In the genomic region with DNA sequence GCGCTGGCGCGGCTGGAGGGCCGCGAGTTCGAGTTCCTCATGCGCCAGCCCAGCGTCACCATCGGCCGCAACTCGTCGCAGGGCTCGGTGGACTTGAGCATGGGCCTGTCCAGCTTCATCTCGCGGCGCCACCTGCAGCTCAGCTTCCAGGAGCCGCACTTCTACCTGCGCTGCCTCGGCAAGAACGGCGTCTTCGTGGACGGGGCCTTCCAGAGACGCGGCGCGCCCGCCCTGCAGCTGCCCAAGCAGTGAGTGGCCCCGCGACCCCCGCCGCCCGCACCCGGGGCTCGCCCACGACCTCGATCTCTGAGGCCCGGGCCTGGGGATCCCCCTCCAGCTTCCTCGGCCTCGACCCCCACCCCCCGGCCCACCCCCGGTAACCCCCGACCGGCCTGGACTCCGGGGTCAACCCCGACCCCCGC, we compare ENCODE assay signal across 1 cellular context.
A peak's percentile ranks its signal among the peaks of the same experiment; 100 is the strongest.
TF ChIP-seq lines count a peak whose summit lies in the region.

No MANE protein-coding gene starts in this region.

TF ChIP-seq in K562, 482 proteins besides CTCF, POLR2A, EP300 and RAD21 (continued from another document and continues in another):
- TF ChIP-seq EWSR1 (IDR thresholded peaks at IDR 0.05; ENCODE audit: borderline replicate concordance, low read depth, partially characterized antibody), result no peak
- no peak for TF ChIP-seq MEIS2 (IDR thresholded peaks at IDR 0.05; ENCODE audit: partially characterized antibody)
- TF ChIP-seq NONO (IDR thresholded peaks at IDR 0.05; ENCODE audit: low read depth in 2 of 2, low read length in 1 of 2), result peak in 1 of 2 experiments; percentile 28; a peak in 1 of 4 replicates
- no peak for TF ChIP-seq GATAD2A (IDR thresholded peaks at IDR 0.05)
- no peak for TF ChIP-seq ZNF644 (tag; IDR thresholded peaks at IDR 0.05; ENCODE audit: low read depth)
- no peak for TF ChIP-seq LARP7 (IDR thresholded peaks at IDR 0.05)
- no peak for TF ChIP-seq RBM22 (IDR thresholded peaks at IDR 0.05; ENCODE audit: low read depth, low read length, poor library complexity, severe bottlenecking)
- no peak for TF ChIP-seq ZKSCAN3 (CRISPR knock-in tag; IDR thresholded peaks at IDR 0.05)
- TF ChIP-seq FOXA1 (IDR thresholded peaks at IDR 0.05; ENCODE audit: borderline replicate concordance), result no peak
- TF ChIP-seq ZNF140 (CRISPR knock-in tag; IDR thresholded peaks at IDR 0.05), result no peak
- TF ChIP-seq MGA (IDR thresholded peaks at IDR 0.05), result no peak
- TF ChIP-seq DIDO1 (tag; IDR thresholded peaks at IDR 0.05; ENCODE audit: low read depth), result no peak
- TF ChIP-seq FOXJ3 (CRISPR knock-in tag; IDR thresholded peaks at IDR 0.05), result no peak
- no peak for TF ChIP-seq MAFF (IDR thresholded peaks at IDR 0.05; ENCODE audit: low read length)
- no peak for TF ChIP-seq CREB3 (tag; conservative IDR thresholded peaks at IDR 0.05; ENCODE audit: low read depth)
- no peak for TF ChIP-seq ZNF134 (CRISPR knock-in tag; conservative IDR thresholded peaks at IDR 0.05)
- TF ChIP-seq ZNF445 (CRISPR knock-in tag; IDR thresholded peaks at IDR 0.05; ENCODE audit: low read depth), result no peak
- peak; percentile 5; the same call in 1 of the 2 replicates for TF ChIP-seq PHF8 (IDR thresholded peaks at IDR 0.05; ENCODE audit: borderline replicate concordance, low read length)
- no peak for TF ChIP-seq ZNF282 (CRISPR knock-in tag; IDR thresholded peaks at IDR 0.05)
- TF ChIP-seq PCBP1 (IDR thresholded peaks at IDR 0.05; ENCODE audit: low read depth, low read length, poor library complexity, severe bottlenecking), result no peak
- TF ChIP-seq, protein P1, sequence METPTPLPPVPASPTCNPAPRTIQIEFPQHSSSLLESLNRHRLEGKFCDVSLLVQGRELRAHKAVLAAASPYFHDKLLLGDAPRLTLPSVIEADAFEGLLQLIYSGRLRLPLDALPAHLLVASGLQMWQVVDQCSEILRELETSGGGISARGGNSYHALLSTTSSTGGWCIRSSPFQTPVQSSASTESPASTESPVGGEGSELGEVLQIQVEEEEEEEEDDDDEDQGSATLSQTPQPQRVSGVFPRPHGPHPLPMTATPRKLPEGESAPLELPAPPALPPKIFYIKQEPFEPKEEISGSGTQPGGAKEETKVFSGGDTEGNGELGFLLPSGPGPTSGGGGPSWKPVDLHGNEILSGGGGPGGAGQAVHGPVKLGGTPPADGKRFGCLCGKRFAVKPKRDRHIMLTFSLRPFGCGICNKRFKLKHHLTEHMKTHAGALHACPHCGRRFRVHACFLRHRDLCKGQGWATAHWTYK (CRISPR knock-in tag; IDR thresholded peaks at IDR 0.05), result no peak
- TF ChIP-seq SAFB2 (IDR thresholded peaks at IDR 0.05; ENCODE audit: borderline replicate concordance, low read depth, low read length, severe bottlenecking), result no peak
- no peak for TF ChIP-seq SIN3B (IDR thresholded peaks at IDR 0.05; ENCODE audit: low read depth)
- TF ChIP-seq NR3C1 (CRISPR knock-in tag; IDR thresholded peaks at IDR 0.05), result no peak
- TF ChIP-seq ZNF431 (CRISPR knock-in tag; IDR thresholded peaks at IDR 0.05), result no peak
- TF ChIP-seq, protein P2, sequence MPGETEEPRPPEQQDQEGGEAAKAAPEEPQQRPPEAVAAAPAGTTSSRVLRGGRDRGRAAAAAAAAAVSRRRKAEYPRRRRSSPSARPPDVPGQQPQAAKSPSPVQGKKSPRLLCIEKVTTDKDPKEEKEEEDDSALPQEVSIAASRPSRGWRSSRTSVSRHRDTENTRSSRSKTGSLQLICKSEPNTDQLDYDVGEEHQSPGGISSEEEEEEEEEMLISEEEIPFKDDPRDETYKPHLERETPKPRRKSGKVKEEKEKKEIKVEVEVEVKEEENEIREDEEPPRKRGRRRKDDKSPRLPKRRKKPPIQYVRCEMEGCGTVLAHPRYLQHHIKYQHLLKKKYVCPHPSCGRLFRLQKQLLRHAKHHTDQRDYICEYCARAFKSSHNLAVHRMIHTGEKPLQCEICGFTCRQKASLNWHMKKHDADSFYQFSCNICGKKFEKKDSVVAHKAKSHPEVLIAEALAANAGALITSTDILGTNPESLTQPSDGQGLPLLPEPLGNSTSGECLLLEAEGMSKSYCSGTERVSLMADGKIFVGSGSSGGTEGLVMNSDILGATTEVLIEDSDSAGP (CRISPR knock-in tag; IDR thresholded peaks at IDR 0.05), result no peak
- TF ChIP-seq DPF2 (IDR thresholded peaks at IDR 0.05), result no peak
- TF ChIP-seq ZNF239 (CRISPR knock-in tag; IDR thresholded peaks at IDR 0.05), result no peak
- no peak for TF ChIP-seq MCM2 (IDR thresholded peaks at IDR 0.05; ENCODE audit: low read depth)
- TF ChIP-seq, protein P3, sequence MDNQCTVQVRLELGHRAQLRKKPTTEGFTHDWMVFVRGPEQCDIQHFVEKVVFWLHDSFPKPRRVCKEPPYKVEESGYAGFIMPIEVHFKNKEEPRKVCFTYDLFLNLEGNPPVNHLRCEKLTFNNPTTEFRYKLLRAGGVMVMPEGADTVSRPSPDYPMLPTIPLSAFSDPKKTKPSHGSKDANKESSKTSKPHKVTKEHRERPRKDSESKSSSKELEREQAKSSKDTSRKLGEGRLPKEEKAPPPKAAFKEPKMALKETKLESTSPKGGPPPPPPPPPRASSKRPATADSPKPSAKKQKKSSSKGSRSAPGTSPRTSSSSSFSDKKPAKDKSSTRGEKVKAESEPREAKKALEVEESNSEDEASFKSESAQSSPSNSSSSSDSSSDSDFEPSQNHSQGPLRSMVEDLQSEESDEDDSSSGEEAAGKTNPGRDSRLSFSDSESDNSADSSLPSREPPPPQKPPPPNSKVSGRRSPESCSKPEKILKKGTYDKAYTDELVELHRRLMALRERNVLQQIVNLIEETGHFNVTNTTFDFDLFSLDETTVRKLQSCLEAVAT (IDR thresholded peaks at IDR 0.05), result no peak
- no peak for TF ChIP-seq ZNF174 (CRISPR knock-in tag; IDR thresholded peaks at IDR 0.05)
- TF ChIP-seq SMARCA5 (IDR thresholded peaks at IDR 0.05), result no peak
- no peak for TF ChIP-seq MXD1 (CRISPR knock-in tag; IDR thresholded peaks at IDR 0.05; ENCODE audit: borderline replicate concordance, poor library complexity, severe bottlenecking)
- no peak for TF ChIP-seq RHOXF2B (CRISPR knock-in tag; conservative IDR thresholded peaks at IDR 0.05)
- TF ChIP-seq THAP12 (CRISPR knock-in tag; IDR thresholded peaks at IDR 0.05), result peak; percentile 17; the same call in 1 of the 2 replicates
- TF ChIP-seq ARID2 (IDR thresholded peaks at IDR 0.05), result no peak
- TF ChIP-seq PRPF4 (IDR thresholded peaks at IDR 0.05; ENCODE audit: insufficient read depth, low read depth, low read length, poor library complexity, severe bottlenecking), result no peak
- TF ChIP-seq NFIX (CRISPR knock-in tag; IDR thresholded peaks at IDR 0.05; ENCODE audit: low read depth), result no peak
- TF ChIP-seq HMG20B (CRISPR knock-in tag; IDR thresholded peaks at IDR 0.05), result no peak
- no peak for TF ChIP-seq FOXA3 (CRISPR knock-in tag; conservative IDR thresholded peaks at IDR 0.05 in 1 of 2, IDR thresholded peaks at IDR 0.05 in 1 of 2)
- TF ChIP-seq ZNF717 (CRISPR knock-in tag; IDR thresholded peaks at IDR 0.05), result no peak
- TF ChIP-seq NRF1 (conservative IDR thresholded peaks at IDR 0.05 in 1 of 2, IDR thresholded peaks at IDR 0.05 in 1 of 2), result peak in 1 of 2 experiments; percentile 38; a peak in 2 of 4 replicates
- no peak for TF ChIP-seq TCF7 (IDR thresholded peaks at IDR 0.05; ENCODE audit: borderline replicate concordance)
